Comparison of ENCODE assay signal across 8 cellular contexts in genomic region chr1:26827663-26828062, GRCh38. TPM values are rescaled to one million over a fixed set of nuclear protein-coding genes. Genes with fewer than 3 reads are reported as not detected.
DNase-seq lines count a peak whose midpoint lies in the region; ATAC-seq, FAIRE-seq and TF ChIP-seq lines count a peak whose summit lies in the region.

No MANE protein-coding gene starts in this region.

- H3K4me2 ChIP-seq in OCI-LY1 (ENCODE audit: low read length), result peak overlapping the region; percentile 96
- peak overlapping the region; percentile 80 for H3K4me2 ChIP-seq in endothelial cell of umbilical vein (ENCODE audit: insufficient read depth, low read length)
- peak overlapping the region; percentile 99 for H3K4me2 ChIP-seq in neural progenitor cell

- intact Hi-C loops in endothelial cell of umbilical vein (cut with micrococcal nuclease), result loop anchor here (1.0 kb wide), 1 partner anchor 164 kb away; no protein-coding TSS in a partner anchor
- intact Hi-C loops in head of caudate nucleus (cut with DNase I), result no loop called here

- no peak for DNase-seq in CD4-positive, CD25-positive, alpha-beta regulatory T cell
- DNase-seq in endothelial cell of umbilical vein (ENCODE audit: low read depth, low spot score), result no peak
- peak; percentile 39 for DNase-seq in neural progenitor cell (ENCODE audit: low spot score)
- no peak for DNase-seq in head of caudate nucleus
- DNase-seq in DMS153 treated with DMSO at 0.1 percent for 48 hours (lab: John Stamatoyannopoulos, UW; ENCODE audit: unreplicated experiment), result no peak
- no peak for DNase-seq in EL

- peak overlapping the region; percentile 94 to 97 (median 96) for H3K4me3 Mint-ChIP-seq in CD4-positive, CD25-positive, alpha-beta regulatory T cell
- peak overlapping the region; percentile 92 for H3K4me3 Mint-ChIP-seq in neural progenitor cell

- H3K79me2 ChIP-seq in OCI-LY1 (ENCODE audit: insufficient read depth, low read length) (no peaks in the 10 kb centered on the region), endothelial cell of umbilical vein (ENCODE audit: control insufficient read depth, insufficient read depth, low read length) (peaks cover 26% of the 10 kb centered on the region), neural progenitor cell (ENCODE audit: low read depth) (peaks cover 51% of the 10 kb centered on the region)

- peak overlapping the region; percentile 78 for H3K4me3 ChIP-seq in CD4-positive, CD25-positive, alpha-beta regulatory T cell (ENCODE audit: low read depth, low read length)
- H3K4me3 ChIP-seq in OCI-LY1 (ENCODE audit: low read depth, low read length, poor library complexity, severe bottlenecking), result peak overlapping the region; percentile 75
- H3K4me3 ChIP-seq in endothelial cell of umbilical vein (replicated peaks in 1 of 3; ENCODE audit: insufficient read depth in 1 of 3, low read depth in 1 of 3, low read length in 3 of 3), result peak overlapping the region; percentile 60 to 93 (median 73)
- peak overlapping the region; percentile 94 for H3K4me3 ChIP-seq in neural progenitor cell

- no peak for ATAC-seq in CD4-positive, CD25-positive, alpha-beta regulatory T cell (ENCODE audit: low read depth in 2 of 2)
- no peak for ATAC-seq in GM18498 (IDR thresholded peaks at IDR 0.05; ENCODE audit: unreplicated experiment)

- no peaks in the 10 kb centered on the region for H4K20me1 ChIP-seq in OCI-LY1 (ENCODE audit: insufficient read depth, low read length)
- H4K20me1 ChIP-seq in endothelial cell of umbilical vein (replicated peaks; ENCODE audit: control insufficient read depth, extremely low read depth, insufficient read depth, low read length), result no peaks in the 10 kb centered on the region
- peaks cover 54% of the 10 kb centered on the region for H4K20me1 ChIP-seq in neural progenitor cell (ENCODE audit: low read depth)

- H3K27ac Mint-ChIP-seq in CD4-positive, CD25-positive, alpha-beta regulatory T cell, result peak overlapping the region; percentile 98 to 100 (median 99)
- peak overlapping the region; percentile 94 for H3K27ac Mint-ChIP-seq in neural progenitor cell

- no peak for FAIRE-seq in endothelial cell of umbilical vein (lab: Jason Lieb, UNC)

- H3K4me1 Mint-ChIP-seq in CD4-positive, CD25-positive, alpha-beta regulatory T cell, result peaks cover 15 to 80% (median 44%) of the 10 kb centered on the region in 4 donors
- H3K4me1 Mint-ChIP-seq in neural progenitor cell, result peaks cover 25% of the 10 kb centered on the region

- no peaks in the 10 kb centered on the region for H3K27me3 ChIP-seq in CD4-positive, CD25-positive, alpha-beta regulatory T cell (ENCODE audit: control insufficient read depth, insufficient read depth, low read length)
- H3K27me3 ChIP-seq in OCI-LY1 (ENCODE audit: insufficient read depth, low read length) (no peaks in the 10 kb centered on the region), endothelial cell of umbilical vein (ENCODE audit: control insufficient read depth in 2 of 2, insufficient read depth in 2 of 2, low read length in 2 of 2) (no peaks in the 10 kb centered on the region), neural progenitor cell (no peaks in the 10 kb centered on the region)

- H3K27ac ChIP-seq in CD4-positive, CD25-positive, alpha-beta regulatory T cell (ENCODE audit: insufficient read depth, low read length, poor library complexity, severe bottlenecking), result peak overlapping the region; percentile 99
- H3K27ac ChIP-seq in OCI-LY1 (ENCODE audit: low read depth, low read length, poor library complexity, severe bottlenecking) (no peak overlapping the region), endothelial cell of umbilical vein (ENCODE audit: insufficient read depth, low read depth, low read length) (no peak overlapping the region), neural progenitor cell (no peak overlapping the region)

- TF ChIP-seq CTCF in OCI-LY1 (IDR thresholded peaks at IDR 0.05; ENCODE audit: low read length), result no peak
- TF ChIP-seq CTCF in endothelial cell of umbilical vein (IDR thresholded peaks at IDR 0.05; ENCODE audit: extremely low read depth in 1 of 2, insufficient read depth in 1 of 2, low read depth in 1 of 2, low read length in 2 of 2), result no peak
- TF ChIP-seq CTCF in neural progenitor cell (IDR thresholded peaks at IDR 0.05), result no peak

- H3K4me1 ChIP-seq in CD4-positive, CD25-positive, alpha-beta regulatory T cell (ENCODE audit: control insufficient read depth, insufficient read depth, low read length, poor library complexity, severe bottlenecking), result peaks cover 69% of the 10 kb centered on the region
- H3K4me1 ChIP-seq in OCI-LY1 (ENCODE audit: insufficient read depth, low read length, severe bottlenecking) (peaks cover 29% of the 10 kb centered on the region), endothelial cell of umbilical vein (ENCODE audit: control insufficient read depth, extremely low read depth, insufficient read depth, low read length) (peaks cover 11% of the 10 kb centered on the region), neural progenitor cell (peaks cover 30% of the 10 kb centered on the region)

- no peaks in the 10 kb centered on the region for H3K9me1 ChIP-seq in endothelial cell of umbilical vein (replicated peaks; ENCODE audit: control insufficient read depth, extremely low read depth, insufficient read depth, low read length)

- H3K36me3 ChIP-seq in CD4-positive, CD25-positive, alpha-beta regulatory T cell (ENCODE audit: control insufficient read depth, insufficient read depth, low read length), result peaks cover 11% of the 10 kb centered on the region
- H3K36me3 ChIP-seq in OCI-LY1 (ENCODE audit: insufficient read depth, low read length) (peaks cover 9% of the 10 kb centered on the region; the same call in 1 of the 2 replicates), endothelial cell of umbilical vein (ENCODE audit: control insufficient read depth in 2 of 2, extremely low read depth in 1 of 2, insufficient read depth in 2 of 2, low read length in 2 of 2) (peaks cover 0 to 8% of the 10 kb centered on the region in 2 experiments), neural progenitor cell (no peaks in the 10 kb centered on the region)

- TSS peak; percentile 22 for BruUV-seq in endothelial cell of umbilical vein (replicated peaks; lab: Mats Ljungman, UMichigan)

- H3K9me2 ChIP-seq in OCI-LY1 (ENCODE audit: low read depth, low read length), result no peaks in the 10 kb centered on the region

- no peak overlapping the region for H2AFZ ChIP-seq in OCI-LY1 (ENCODE audit: low read length)
- no peak overlapping the region for H2AFZ ChIP-seq in endothelial cell of umbilical vein (ENCODE audit: low read depth, low read length)
- no peak overlapping the region for H2AFZ ChIP-seq in neural progenitor cell (replicated peaks)

- dilution Hi-C loops in endothelial cell of umbilical vein (cut with MboI; ENCODE audit: extremely low pct_ligation_motif_present, low sequenced_read_pairs), result no loop called here

- peak overlapping the region; percentile 81 for H3K9ac ChIP-seq in OCI-LY1 (ENCODE audit: low read length)
- H3K9ac ChIP-seq in endothelial cell of umbilical vein (replicated peaks; ENCODE audit: extremely low read depth, insufficient read depth, low read length), result peak overlapping the region; percentile 11
- H3K9ac ChIP-seq in neural progenitor cell, result peak overlapping the region; percentile 84

- H3K9me3 ChIP-seq in CD4-positive, CD25-positive, alpha-beta regulatory T cell (ENCODE audit: control insufficient read depth in 2 of 2, low read length in 2 of 2), result no peaks in the 10 kb centered on the region
- H3K9me3 ChIP-seq in OCI-LY1 (ENCODE audit: low read length), result no peaks in the 10 kb centered on the region
- H3K9me3 ChIP-seq in endothelial cell of umbilical vein (replicated peaks; ENCODE audit: control insufficient read depth, insufficient read depth, low read length), result no peaks in the 10 kb centered on the region
- H3K9me3 ChIP-seq in neural progenitor cell (ENCODE audit: low read depth), result no peaks in the 10 kb centered on the region

- TF ChIP-seq POLR2A in endothelial cell of umbilical vein (IDR thresholded peaks at IDR 0.05; ENCODE audit: low read depth, low read length), result no peak

- H3K9me3 Mint-ChIP-seq in CD4-positive, CD25-positive, alpha-beta regulatory T cell, result no peaks in the 10 kb centered on the region
- no peaks in the 10 kb centered on the region for H3K9me3 Mint-ChIP-seq in neural progenitor cell

- H3K27me3 Mint-ChIP-seq in CD4-positive, CD25-positive, alpha-beta regulatory T cell, result no peaks in the 10 kb centered on the region
- H3K27me3 Mint-ChIP-seq in neural progenitor cell (ENCODE audit: insufficient read depth, low read depth), result peaks cover 14% of the 10 kb centered on the region

- H3K36me3 Mint-ChIP-seq in CD4-positive, CD25-positive, alpha-beta regulatory T cell, result peaks cover 16% of the 10 kb centered on the region
- H3K36me3 Mint-ChIP-seq in neural progenitor cell, result peaks cover 9% of the 10 kb centered on the region

- H3F3A ChIP-seq in OCI-LY1 (ENCODE audit: insufficient read depth, low read length) (no peaks in the 10 kb centered on the region), neural progenitor cell (ENCODE audit: low read depth) (peaks cover 20% of the 10 kb centered on the region)

- POLR2A ChIA-PET in endothelial cell of umbilical vein (lab: Charles Lee), result no interaction called here

- CTCF ChIA-PET in endothelial cell of umbilical vein (lab: Charles Lee), result no interaction called here

RNA-seq across cellular contexts. Expression of gene ZDHHC18, which starts 1.2 kb away (rescaled TPM):
- 73.6 TPM for total RNA-seq in CD4-positive, CD25-positive, alpha-beta regulatory T cell
- polyA plus RNA-seq in CD4-positive, CD25-positive, alpha-beta regulatory T cell, result 10 to 100 TPM in 2 of 4 donors, 1 to 10 TPM in 2; 4.4 to 14.8 (median 10.3) TPM
- total RNA-seq in endothelial cell of umbilical vein (24.0 and 25.2 TPM in 2 replicates), neural progenitor cell (ENCODE audit: low replicate concordance) (30.4 and 52.2 TPM in 2 replicates)
- 47.3 and 48.2 TPM in 2 replicates for polyA plus RNA-seq in endothelial cell of umbilical vein
- polyA plus RNA-seq in endothelial cell of umbilical vein (2011; cell fraction: cytosol; rRNA removed), result 39.7 and 40.0 TPM in 2 replicates
- polyA plus RNA-seq in endothelial cell of umbilical vein (2011; cell fraction: nucleus; rRNA removed), result 39.9 and 40.9 TPM in 2 replicates
- 19.8 and 21.9 TPM in 2 replicates for polyA plus RNA-seq in endothelial cell of umbilical vein (2012)
- polyA minus RNA-seq in endothelial cell of umbilical vein, result 33.9 and 46.1 TPM in 2 replicates
- 12.0 TPM for polyA minus RNA-seq in endothelial cell of umbilical vein (2011; cell fraction: cytosol; rRNA and poly(A)+ RNA removed)
- polyA minus RNA-seq in endothelial cell of umbilical vein (2011; cell fraction: nucleus; rRNA and poly(A)+ RNA removed), result 10.4 and 12.8 TPM in 2 replicates

RNA-seq across cellular contexts. Expression of gene SFN, which starts 35.3 kb away (rescaled TPM):
- 1.3 TPM for total RNA-seq in CD4-positive, CD25-positive, alpha-beta regulatory T cell
- not detected for polyA plus RNA-seq in CD4-positive, CD25-positive, alpha-beta regulatory T cell
- total RNA-seq in endothelial cell of umbilical vein, result 0.33 and 0.42 TPM in 2 replicates
- polyA plus RNA-seq in endothelial cell of umbilical vein, result 0.08 and 0.14 TPM in 2 replicates
- polyA plus RNA-seq in endothelial cell of umbilical vein (2011; cell fraction: cytosol; rRNA removed), result 0.05 TPM in 1 of 2 replicates, not detected in the other
- 0.22 and 0.41 TPM in 2 replicates for polyA plus RNA-seq in endothelial cell of umbilical vein (2011; cell fraction: nucleus; rRNA removed)
- 0.17 TPM in 1 of 2 replicates, not detected in the other for polyA plus RNA-seq in endothelial cell of umbilical vein (2012)
- not detected in 2 replicates for polyA minus RNA-seq in endothelial cell of umbilical vein
- polyA minus RNA-seq in endothelial cell of umbilical vein (2011; cell fraction: cytosol; rRNA and poly(A)+ RNA removed), result 90.3 TPM
- polyA minus RNA-seq in endothelial cell of umbilical vein (2011; cell fraction: nucleus; rRNA and poly(A)+ RNA removed), result 0.53 and 0.77 TPM in 2 replicates
- 0.21 and 0.99 TPM in 2 replicates for total RNA-seq in neural progenitor cell (ENCODE audit: low replicate concordance)

RNA-seq across cellular contexts. Expression of gene PIGV, which starts 39.9 kb away (rescaled TPM):
- 8.6 TPM for total RNA-seq in CD4-positive, CD25-positive, alpha-beta regulatory T cell
- polyA plus RNA-seq in CD4-positive, CD25-positive, alpha-beta regulatory T cell, result 10 to 100 TPM in 2 of 4 donors, 1 to 10 TPM in 2; 8.3 to 13.2 (median 9.8) TPM
- total RNA-seq in endothelial cell of umbilical vein (6.0 and 7.5 TPM in 2 replicates), neural progenitor cell (ENCODE audit: low replicate concordance) (19.4 and 19.7 TPM in 2 replicates)
- polyA plus RNA-seq in endothelial cell of umbilical vein, result 11.9 and 13.3 TPM in 2 replicates
- 6.4 and 7.3 TPM in 2 replicates for polyA plus RNA-seq in endothelial cell of umbilical vein (2011; cell fraction: cytosol; rRNA removed)
- 7.5 and 8.7 TPM in 2 replicates for polyA plus RNA-seq in endothelial cell of umbilical vein (2011; cell fraction: nucleus; rRNA removed)
- polyA plus RNA-seq in endothelial cell of umbilical vein (2012), result 4.8 and 5.3 TPM in 2 replicates
- polyA minus RNA-seq in endothelial cell of umbilical vein, result 10.0 and 25.5 TPM in 2 replicates
- polyA minus RNA-seq in endothelial cell of umbilical vein (2011; cell fraction: cytosol; rRNA and poly(A)+ RNA removed), result 11.2 TPM
- polyA minus RNA-seq in endothelial cell of umbilical vein (2011; cell fraction: nucleus; rRNA and poly(A)+ RNA removed), result 4.7 and 6.8 TPM in 2 replicates

Comparison
In these comparisons a context has a peak if more than half of its experiments do, and no peak if none do; other contexts are left out.
1. H3K9ac ChIP-seq: peak in every context shown above with its lines; median percentile 84 in neural progenitor cell; 81 in OCI-LY1; 11 in endothelial cell of umbilical vein.